ENCODE assay signal across 1 cellular context in the genomic region with DNA sequence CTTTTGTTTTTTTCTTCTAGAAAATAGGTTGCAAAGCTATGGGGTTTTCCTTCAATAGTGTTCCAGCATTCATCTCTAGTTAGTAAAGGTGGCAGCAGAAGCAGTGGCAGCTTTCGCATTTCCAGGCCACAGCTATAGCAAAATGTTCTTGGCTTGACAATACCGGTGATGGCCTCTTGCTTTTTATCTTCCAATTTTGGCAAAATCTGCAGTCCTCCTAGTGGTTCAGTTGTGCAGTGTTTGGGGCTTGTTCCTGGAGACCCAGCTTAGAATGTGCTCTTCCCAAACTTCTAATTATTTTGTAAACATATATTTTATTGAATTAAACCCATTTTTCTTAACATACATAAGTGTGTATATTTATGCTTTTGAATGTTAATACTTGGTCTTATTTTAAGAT.
TF ChIP-seq lines count a peak whose summit lies in the region.

No MANE protein-coding gene starts in this region.

TF ChIP-seq in GM23338, 12 proteins besides CTCF, POLR2A, EP300 and RAD21 (continued from another document):
- TF ChIP-seq, protein P1, sequence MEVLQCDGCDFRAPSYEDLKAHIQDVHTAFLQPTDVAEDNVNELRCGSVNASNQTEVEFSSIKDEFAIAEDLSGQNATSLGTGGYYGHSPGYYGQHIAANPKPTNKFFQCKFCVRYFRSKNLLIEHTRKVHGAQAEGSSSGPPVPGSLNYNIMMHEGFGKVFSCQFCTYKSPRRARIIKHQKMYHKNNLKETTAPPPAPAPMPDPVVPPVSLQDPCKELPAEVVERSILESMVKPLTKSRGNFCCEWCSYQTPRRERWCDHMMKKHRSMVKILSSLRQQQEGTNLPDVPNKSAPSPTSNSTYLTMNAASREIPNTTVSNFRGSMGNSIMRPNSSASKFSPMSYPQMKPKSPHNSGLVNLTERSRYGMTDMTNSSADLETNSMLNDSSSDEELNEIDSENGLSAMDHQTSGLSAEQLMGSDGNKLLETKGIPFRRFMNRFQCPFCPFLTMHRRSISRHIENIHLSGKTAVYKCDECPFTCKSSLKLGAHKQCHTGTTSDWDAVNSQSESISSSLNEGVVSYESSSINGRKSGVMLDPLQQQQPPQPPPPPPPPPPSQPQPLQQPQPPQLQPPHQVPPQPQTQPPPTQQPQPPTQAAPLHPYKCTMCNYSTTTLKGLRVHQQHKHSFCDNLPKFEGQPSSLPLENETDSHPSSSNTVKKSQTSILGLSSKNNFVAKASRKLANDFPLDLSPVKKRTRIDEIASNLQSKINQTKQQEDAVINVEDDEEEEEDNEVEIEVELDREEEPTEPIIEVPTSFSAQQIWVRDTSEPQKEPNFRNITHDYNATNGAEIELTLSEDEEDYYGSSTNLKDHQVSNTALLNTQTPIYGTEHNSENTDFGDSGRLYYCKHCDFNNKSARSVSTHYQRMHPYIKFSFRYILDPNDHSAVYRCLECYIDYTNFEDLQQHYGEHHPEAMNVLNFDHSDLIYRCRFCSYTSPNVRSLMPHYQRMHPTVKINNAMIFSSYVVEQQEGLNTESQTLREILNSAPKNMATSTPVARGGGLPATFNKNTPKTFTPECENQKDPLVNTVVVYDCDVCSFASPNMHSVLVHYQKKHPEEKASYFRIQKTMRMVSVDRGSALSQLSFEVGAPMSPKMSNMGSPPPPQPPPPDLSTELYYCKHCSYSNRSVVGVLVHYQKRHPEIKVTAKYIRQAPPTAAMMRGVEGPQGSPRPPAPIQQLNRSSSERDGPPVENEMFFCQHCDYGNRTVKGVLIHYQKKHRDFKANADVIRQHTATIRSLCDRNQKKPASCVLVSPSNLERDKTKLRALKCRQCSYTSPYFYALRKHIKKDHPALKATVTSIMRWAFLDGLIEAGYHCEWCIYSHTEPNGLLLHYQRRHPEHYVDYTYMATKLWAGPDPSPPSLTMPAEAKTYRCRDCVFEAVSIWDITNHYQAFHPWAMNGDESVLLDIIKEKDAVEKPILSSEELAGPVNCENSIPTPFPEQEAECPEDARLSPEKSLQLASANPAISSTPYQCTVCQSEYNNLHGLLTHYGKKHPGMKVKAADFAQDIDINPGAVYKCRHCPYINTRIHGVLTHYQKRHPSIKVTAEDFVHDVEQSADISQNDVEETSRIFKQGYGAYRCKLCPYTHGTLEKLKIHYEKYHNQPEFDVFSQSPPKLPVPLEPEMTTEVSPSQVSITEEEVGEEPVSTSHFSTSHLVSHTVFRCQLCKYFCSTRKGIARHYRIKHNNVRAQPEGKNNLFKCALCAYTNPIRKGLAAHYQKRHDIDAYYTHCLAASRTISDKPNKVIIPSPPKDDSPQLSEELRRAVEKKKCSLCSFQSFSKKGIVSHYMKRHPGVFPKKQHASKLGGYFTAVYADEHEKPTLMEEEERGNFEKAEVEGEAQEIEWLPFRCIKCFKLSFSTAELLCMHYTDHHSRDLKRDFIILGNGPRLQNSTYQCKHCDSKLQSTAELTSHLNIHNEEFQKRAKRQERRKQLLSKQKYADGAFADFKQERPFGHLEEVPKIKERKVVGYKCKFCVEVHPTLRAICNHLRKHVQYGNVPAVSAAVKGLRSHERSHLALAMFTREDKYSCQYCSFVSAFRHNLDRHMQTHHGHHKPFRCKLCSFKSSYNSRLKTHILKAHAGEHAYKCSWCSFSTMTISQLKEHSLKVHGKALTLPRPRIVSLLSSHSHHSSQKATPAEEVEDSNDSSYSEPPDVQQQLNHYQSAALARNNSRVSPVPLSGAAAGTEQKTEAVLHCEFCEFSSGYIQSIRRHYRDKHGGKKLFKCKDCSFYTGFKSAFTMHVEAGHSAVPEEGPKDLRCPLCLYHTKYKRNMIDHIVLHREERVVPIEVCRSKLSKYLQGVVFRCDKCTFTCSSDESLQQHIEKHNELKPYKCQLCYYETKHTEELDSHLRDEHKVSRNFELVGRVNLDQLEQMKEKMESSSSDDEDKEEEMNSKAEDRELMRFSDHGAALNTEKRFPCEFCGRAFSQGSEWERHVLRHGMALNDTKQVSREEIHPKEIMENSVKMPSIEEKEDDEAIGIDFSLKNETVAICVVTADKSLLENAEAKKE (CRISPR knock-in tag; IDR thresholded peaks at IDR 0.05) = no peak
- TF ChIP-seq STAT1 (IDR thresholded peaks at IDR 0.05; ENCODE audit: unreplicated experiment) (no peak), EZH2 (IDR thresholded peaks at IDR 0.05; ENCODE audit: low read depth, unreplicated experiment) (no peak), ETS1 (IDR thresholded peaks at IDR 0.05) (no peak), POLR2AphosphoS5 (IDR thresholded peaks at IDR 0.05; ENCODE audit: low read depth) (no peak), REST (IDR thresholded peaks at IDR 0.05; ENCODE audit: unreplicated experiment) (no peak), CREB1 (CRISPR knock-in tag; IDR thresholded peaks at IDR 0.05; ENCODE audit: low read depth) (no peak)
